ENCODE assay signal across 8 cellular contexts in genomic region chr20:64101731-64102621, GRCh38. TPM values are rescaled to one million over a fixed set of nuclear protein-coding genes. Genes with fewer than 3 reads are reported as not detected.
DNase-seq lines count a peak whose midpoint lies in the region; ATAC-seq, FAIRE-seq and TF ChIP-seq lines count a peak whose summit lies in the region.

No MANE protein-coding gene starts in this region.

- TF ChIP-seq CTCF in C4-2B (conservative IDR thresholded peaks at IDR 0.05), result peak; percentile 91
- peak; percentile 38 for TF ChIP-seq CTCF in kidney (IDR thresholded peaks at IDR 0.05; ENCODE audit: borderline replicate concordance, extremely low read depth, insufficient read depth)

- H3K4me1 ChIP-seq in kidney (ENCODE audit: control insufficient read depth in 1 of 2, insufficient read depth in 1 of 2, low read depth in 1 of 2, low read length in 2 of 2), result no peaks in the 10 kb centered on the region

- FAIRE-seq in kidney (lab: Jason Lieb, UNC), result no peak

- no peak overlapping the region for H3K27ac ChIP-seq in C4-2B
- H3K27ac ChIP-seq in kidney (ENCODE audit: low read depth in 2 of 2, low read length in 2 of 2), result no peak overlapping the region

- no peaks in the 10 kb centered on the region for H3K36me3 ChIP-seq in kidney (ENCODE audit: control insufficient read depth in 1 of 2, insufficient read depth in 2 of 2, low read length in 2 of 2)

- ATAC-seq in HG03135 (IDR thresholded peaks at IDR 0.05; ENCODE audit: unreplicated experiment), result no peak
- no peak for ATAC-seq in HG02610 (IDR thresholded peaks at IDR 0.05; ENCODE audit: unreplicated experiment)

- H3K9me3 ChIP-seq in kidney (ENCODE audit: control insufficient read depth in 1 of 2, low read length in 2 of 2), result no peaks in the 10 kb centered on the region

- no peak overlapping the region for H3K4me3 ChIP-seq in kidney (ENCODE audit: low read length in 2 of 2)

- H3K9ac ChIP-seq in kidney (ENCODE audit: low read length in 2 of 2), result no peak overlapping the region

- DNase-seq in HK-2 (ENCODE audit: unreplicated experiment), result peak; percentile 74
- DNase-seq in T-helper 1 cell, result peak; percentile 37 to 60 (median 57)
- DNase-seq in astrocyte of the hippocampus (ENCODE audit: low read depth, low spot score), result peak; percentile 46
- peak; percentile 71 for DNase-seq in kidney
- DNase-seq in stimulated activated CD8-positive, alpha-beta memory T cell treated with anti-CD3 and anti-CD28 coated beads, Interleukin-12 subunit alpha, Interleukin-12 subunit beta, amount 100 ng/mL, for 24 hours (ENCODE audit: extremely low read depth), result peak; percentile 36

- intact Hi-C loops in kidney (cut with DNase I), result no loop called here

RNA-seq across cellular contexts. Expression of gene NPBWR2, which starts 5.4 kb away (rescaled TPM):
- not detected for total RNA-seq in kidney
- polyA plus RNA-seq in kidney (ENCODE audit: insufficient read depth, low read depth, low replicate concordance), result not detected

RNA-seq across cellular contexts. Expression of gene LKAAEAR1, which starts 17.8 kb away (rescaled TPM):
- total RNA-seq in kidney, result 0.31 TPM
- not detected for polyA plus RNA-seq in kidney (ENCODE audit: insufficient read depth, low read depth, low replicate concordance)

RNA-seq across cellular contexts. Expression of gene OPRL1, which starts 22.1 kb away (rescaled TPM):
- total RNA-seq in kidney, result 1.2 TPM
- polyA plus RNA-seq in kidney (ENCODE audit: insufficient read depth, low read depth, low replicate concordance), result 0.39 TPM

RNA-seq across cellular contexts. Expression of gene RGS19, which starts 22.7 kb away (rescaled TPM):
- 20.2 TPM for total RNA-seq in kidney
- 6.8 TPM for polyA plus RNA-seq in kidney (ENCODE audit: insufficient read depth, low read depth, low replicate concordance)

RNA-seq across cellular contexts. Expression of gene TCEA2, which starts 39.0 kb away (rescaled TPM):
- 53.8 TPM for total RNA-seq in kidney
- polyA plus RNA-seq in kidney (ENCODE audit: insufficient read depth, low read depth, low replicate concordance), result 90.9 TPM
